ENCODE assay signal across 19 cellular contexts in genomic region chr1:246923482-246923881, GRCh38. TPM values are rescaled to one million over a fixed set of nuclear protein-coding genes. Genes with fewer than 3 reads are reported as not detected.
DNase-seq lines count a peak whose midpoint lies in the region; ATAC-seq, FAIRE-seq and TF ChIP-seq lines count a peak whose summit lies in the region.
"Had no signal": no experiment of that assay in that cellular context is flagged by ENCODE, and none has a peak within 500 bp of the region (broad histone marks: within the 10 kb centered on the region; RNA-seq: fewer than 3 reads in every experiment).

No MANE protein-coding gene starts in this region.

- intact Hi-C loops in CD4-positive, alpha-beta T cell (cut with DNase I, micrococcal nuclease), result no loop called here
- intact Hi-C loops in thyroid gland (cut with DNase I), result no loop called here

- ATAC-seq in CD4-positive, alpha-beta T cell (ENCODE audit: poor library complexity), result no peak
- ATAC-seq in GM19351 (IDR thresholded peaks at IDR 0.05; ENCODE audit: unreplicated experiment), result peak; percentile 10
- ATAC-seq in GM19324 (IDR thresholded peaks at IDR 0.05; ENCODE audit: low FRiP score, unreplicated experiment), result no peak
- ATAC-seq: left cardiac atrium; stimulated activated naive CD8-positive, alpha-beta T cell treated with anti-CD3 and anti-CD28 coated beads, Interleukin-15, Interleukin-2, amounts not matched to agents 100 U/mL and 50 U/mL, for 24 hours had no signal

- no peak overlapping the region for H3K27ac ChIP-seq in CD4-positive, alpha-beta T cell (ENCODE audit: low read depth, low read length)
- H3K27ac ChIP-seq in mesendoderm (ENCODE audit: low read depth, low read length), result no peak overlapping the region
- H3K27ac ChIP-seq in thyroid gland, result no peak overlapping the region
- H3K27ac ChIP-seq: SK-N-MC, vagina had no signal

- H3K79me2 ChIP-seq in mesendoderm (ENCODE audit: control insufficient read depth, insufficient read depth, low read length), result peaks cover 66% of the 10 kb centered on the region

- H3K27ac Mint-ChIP-seq in CD4-positive, alpha-beta T cell, result peak overlapping the region; percentile 34
- H3K27ac Mint-ChIP-seq: activated CD4-positive, alpha-beta T cell treated with anti-CD3 and anti-CD28 coated beads, Interleukin-2, amount 10 ng/mL, durations not matched to agents 24 days and 14 days had no signal

- peak overlapping the region; percentile 57 for H3K56ac ChIP-seq in mesendoderm (ENCODE audit: low read length)

- DNase-seq in CD4-positive, alpha-beta T cell, result no peak
- peak; percentile 11 for DNase-seq in bronchial epithelial cell (ENCODE audit: low read depth)
- no peak for DNase-seq in mesendoderm
- no peak for DNase-seq in thyroid gland
- DNase-seq in GM12892 (ENCODE audit: insufficient read length), result no peak
- DNase-seq: activated CD4-positive, alpha-beta T cell treated with anti-CD3 and anti-CD28 coated beads, Interleukin-2, amount 10 ng/mL, durations not matched to agents 24 days and 14 days; activated gamma-delta T cell treated with Interleukin-2 at 50 U/mL for 16 hours; Calu3; GF-D8; left cardiac atrium; NCI-H1417; NCI-H526 treated with DMSO at 0.1 percent for 48 hours; stimulated activated CD4-positive, alpha-beta T cell treated with anti-CD3 and anti-CD28 coated beads, Interleukin-15, amount 100 ng/mL, for 24 hours; stimulated activated naive CD8-positive, alpha-beta T cell treated with anti-CD3 and anti-CD28 coated beads, Interleukin-15, Interleukin-2, amounts not matched to agents 100 U/mL and 50 U/mL, for 24 hours had no signal

- H3K4ac ChIP-seq in mesendoderm (ENCODE audit: low read depth, low read length), result no peak overlapping the region

- peaks cover 5% of the 10 kb centered on the region for H3K79me1 ChIP-seq in mesendoderm (ENCODE audit: low read length)

- H2BK5ac ChIP-seq in mesendoderm (ENCODE audit: low read length), result no peak overlapping the region

- H3K4me1 Mint-ChIP-seq in CD4-positive, alpha-beta T cell (ENCODE audit: low read depth), result peaks cover 59% of the 10 kb centered on the region

- FAIRE-seq in bronchial epithelial cell (lab: Jason Lieb, UNC) (no peak), GM12892 (lab: Jason Lieb, UNC) (no peak)

- H4K5ac ChIP-seq in mesendoderm (ENCODE audit: low read length), result no peak overlapping the region

- H3K27me3 Mint-ChIP-seq in CD4-positive, alpha-beta T cell, result no peaks in the 10 kb centered on the region
- H3K27me3 Mint-ChIP-seq: activated CD4-positive, alpha-beta T cell treated with anti-CD3 and anti-CD28 coated beads, Interleukin-2, amount 10 ng/mL, durations not matched to agents 24 days and 14 days had no signal

- H3K18ac ChIP-seq in mesendoderm (ENCODE audit: low read length), result no peak overlapping the region

- TF ChIP-seq CTCF in CD4-positive, alpha-beta T cell (IDR thresholded peaks at IDR 0.05), result no peak
- TF ChIP-seq CTCF in bronchial epithelial cell (IDR thresholded peaks at IDR 0.05; ENCODE audit: insufficient read depth, low read length, severe bottlenecking) (no peak), thyroid gland (IDR thresholded peaks at IDR 0.05) (no peak)

- TF ChIP-seq POLR2A in thyroid gland (IDR thresholded peaks at IDR 0.05) (no peak), GM12892 (IDR thresholded peaks at IDR 0.05; ENCODE audit: low read depth, low read length) (no peak)

- H3K36me3 ChIP-seq in bronchial epithelial cell (ENCODE audit: control insufficient read depth, insufficient read depth, low read length), result peaks cover 3% of the 10 kb centered on the region
- H3K36me3 ChIP-seq in mesendoderm (ENCODE audit: control insufficient read depth, insufficient read depth, low read length), result peaks cover 1% of the 10 kb centered on the region
- H3K36me3 ChIP-seq in thyroid gland, result no peaks in the 10 kb centered on the region

- peak overlapping the region; percentile 21 for H3K4me3 Mint-ChIP-seq in CD4-positive, alpha-beta T cell
- H3K4me3 Mint-ChIP-seq: activated CD4-positive, alpha-beta T cell treated with anti-CD3 and anti-CD28 coated beads, Interleukin-2, amount 10 ng/mL, durations not matched to agents 24 days and 14 days had no signal

- H3K9me3 ChIP-seq in CD4-positive, alpha-beta T cell (ENCODE audit: control insufficient read depth, low read length), result no peaks in the 10 kb centered on the region
- H3K9me3 ChIP-seq in thyroid gland, result no peaks in the 10 kb centered on the region
- H3K9me3 ChIP-seq: ascending aorta, vagina had no signal

- no peak overlapping the region for H3K4me3 ChIP-seq in bronchial epithelial cell (ENCODE audit: low read depth, low read length)
- no peak overlapping the region for H3K4me3 ChIP-seq in mesendoderm (ENCODE audit: low read length)
- H3K4me3 ChIP-seq in thyroid gland (replicated peaks in 1 of 3), result no peak overlapping the region
- H3K4me3 ChIP-seq: ascending aorta, SK-N-MC, vagina had no signal

- H3K4me1 ChIP-seq in mesendoderm (ENCODE audit: control insufficient read depth, low read depth, low read length), result no peaks in the 10 kb centered on the region
- H3K4me1 ChIP-seq in thyroid gland, result peaks cover 12% of the 10 kb centered on the region in 2 donors

- H4K8ac ChIP-seq in mesendoderm (ENCODE audit: low read depth, low read length), result no peak overlapping the region

- H3K27me3 ChIP-seq in CD4-positive, alpha-beta T cell (ENCODE audit: control insufficient read depth, insufficient read depth, low read length), result no peaks in the 10 kb centered on the region
- no peaks in the 10 kb centered on the region for H3K27me3 ChIP-seq in bronchial epithelial cell (ENCODE audit: control insufficient read depth, insufficient read depth, low read length)
- H3K27me3 ChIP-seq in mesendoderm (ENCODE audit: insufficient read depth, low read length, poor library complexity), result no peaks in the 10 kb centered on the region
- no peaks in the 10 kb centered on the region for H3K27me3 ChIP-seq in thyroid gland
- H3K27me3 ChIP-seq: ascending aorta, vagina had no signal

- no CpG with 5 or more reads among the region's 5 CpGs for WGBS in mesendoderm (ENCODE audit: extremely low coverage, insufficient coverage, low lambda C conversion rate)
- 89 to 90% methylated on average over 5 of the region's 5 CpGs for WGBS in thyroid gland, 2 donors

- H3K4me2 ChIP-seq in mesendoderm (ENCODE audit: low read length), result no peak overlapping the region

- H2BK15ac ChIP-seq in mesendoderm (replicated peaks; ENCODE audit: low read depth), result no peak overlapping the region

- CTCF ChIA-PET in CD4-positive, alpha-beta T cell (lab: Charles Lee), result no interaction called here

- no peak overlapping the region for H2BK120ac ChIP-seq in mesendoderm (ENCODE audit: low read depth, low read length)

- H3K23ac ChIP-seq in mesendoderm (ENCODE audit: low read length), result no peak overlapping the region

- no peak overlapping the region for H2AK5ac ChIP-seq in mesendoderm (ENCODE audit: low read length)

- POLR2A ChIA-PET in CD4-positive, alpha-beta T cell (lab: Charles Lee), result no interaction called here

- H3K36me3 Mint-ChIP-seq in CD4-positive, alpha-beta T cell (ENCODE audit: low read depth), result peaks cover 59% of the 10 kb centered on the region

- H3K9ac ChIP-seq in mesendoderm (ENCODE audit: low read length), result no peak overlapping the region

- H3K9me3 Mint-ChIP-seq in CD4-positive, alpha-beta T cell, result peaks cover under 1% of the 10 kb centered on the region
- H3K9me3 Mint-ChIP-seq: activated CD4-positive, alpha-beta T cell treated with anti-CD3 and anti-CD28 coated beads, Interleukin-2, amount 10 ng/mL, durations not matched to agents 24 days and 14 days had no signal

RNA-seq across cellular contexts. Expression of gene AHCTF1, which starts 8.3 kb away (rescaled TPM):
- 10 to 100 TPM; 65.6 to 68.8 TPM for total RNA-seq in CD4-positive, alpha-beta T cell
- total RNA-seq in bronchial epithelial cell, result 28.2 and 28.3 TPM in 2 replicates
- 27.5 TPM for polyA plus RNA-seq in mesendoderm (2013, experiment 1 of 2)
- polyA plus RNA-seq in mesendoderm (2013, experiment 2 of 2), result 28.5 TPM
- 10 to 100 TPM; 36.5 to 84.4 (median 45.3) TPM for total RNA-seq in thyroid gland
- polyA plus RNA-seq in GM12892 (2012; ENCODE audit: missing spikeins), result 15.3 TPM
